Comparison of ENCODE assay signal across 11 cellular contexts in genomic region chr12:53538209-53538689, GRCh38. TPM values are rescaled to one million over a fixed set of nuclear protein-coding genes. Genes with fewer than 3 reads are reported as not detected.
DNase-seq lines count a peak whose midpoint lies in the region; ATAC-seq and TF ChIP-seq lines count a peak whose summit lies in the region.
"Had no signal": no experiment of that assay in that cellular context is flagged by ENCODE, and none has a peak within 500 bp of the region (broad histone marks: within the 10 kb centered on the region; RNA-seq: fewer than 3 reads in every experiment).

No MANE protein-coding gene starts in this region.

- no peak for TF ChIP-seq CTCF in choroid plexus epithelial cell (conservative IDR thresholded peaks at IDR 0.05; ENCODE audit: low read depth, low read length)

- H3K4me1 ChIP-seq in mesendoderm (ENCODE audit: control insufficient read depth, low read depth, low read length): no peaks in the 10 kb centered on the region

- no peak overlapping the region for H3K56ac ChIP-seq in mesendoderm (ENCODE audit: low read length)

- H3K79me1 ChIP-seq in mesendoderm (ENCODE audit: low read length): no peaks in the 10 kb centered on the region

- no peak overlapping the region for H3K27ac Mint-ChIP-seq in activated CD8-positive, alpha-beta memory T cell treated with anti-CD3 and anti-CD28 coated beads, Interleukin-2, amount 10 ng/mL, durations not matched to agents 7 days and 5 days

- peaks cover 2% of the 10 kb centered on the region for H3K36me3 ChIP-seq in mesendoderm (ENCODE audit: control insufficient read depth, insufficient read depth, low read length)

- peaks cover 23% of the 10 kb centered on the region for H3K36me3 Mint-ChIP-seq in activated CD8-positive, alpha-beta memory T cell treated with anti-CD3 and anti-CD28 coated beads, Interleukin-2, amount 10 ng/mL, durations not matched to agents 7 days and 5 days

- no CpG with 5 or more reads among the region's 1 CpG for WGBS in mesendoderm (ENCODE audit: extremely low coverage, insufficient coverage, low lambda C conversion rate)

- no peak for ATAC-seq in GM18519 (IDR thresholded peaks at IDR 0.05; ENCODE audit: low FRiP score, unreplicated experiment)
- ATAC-seq in activated CD8-positive, alpha-beta memory T cell treated with anti-CD3 and anti-CD28 coated beads, Interleukin-2, amount 10 ng/mL, durations not matched to agents 7 days and 5 days: no peak
- ATAC-seq in GM19324 (IDR thresholded peaks at IDR 0.05; ENCODE audit: low FRiP score, unreplicated experiment): no peak

- no peak overlapping the region for H3K9ac ChIP-seq in mesendoderm (ENCODE audit: low read length)

- CTCF ChIA-PET in activated CD8-positive, alpha-beta memory T cell treated with anti-CD3 and anti-CD28 coated beads, Interleukin-2, amount 10 ng/mL, durations not matched to agents 7 days and 5 days (lab: Charles Lee): interaction anchor here (1.2 to 3.4 kb wide), 3 partner anchors 18 to 206 kb away, joined by 3 to 17 read pairs (median 4); partner anchors contain the start of gene ATP5MC2

- H3K18ac ChIP-seq in mesendoderm (ENCODE audit: low read length): peak overlapping the region; percentile 61

- no peak overlapping the region for H3K4me2 ChIP-seq in mesendoderm (ENCODE audit: low read length)

- H4K5ac ChIP-seq in mesendoderm (ENCODE audit: low read length): no peak overlapping the region

- H3K23ac ChIP-seq in mesendoderm (ENCODE audit: low read length): no peak overlapping the region

- H2BK5ac ChIP-seq in mesendoderm (ENCODE audit: low read length): no peak overlapping the region

- H2BK15ac ChIP-seq in mesendoderm (replicated peaks; ENCODE audit: low read depth): no peak overlapping the region

- H3K4ac ChIP-seq in mesendoderm (ENCODE audit: low read depth, low read length): no peak overlapping the region

- H3K79me2 ChIP-seq in mesendoderm (ENCODE audit: control insufficient read depth, insufficient read depth, low read length): no peaks in the 10 kb centered on the region

- H3K27ac ChIP-seq in mesendoderm (ENCODE audit: low read depth, low read length): no peak overlapping the region

- no peaks in the 10 kb centered on the region for H3K4me1 Mint-ChIP-seq in activated CD8-positive, alpha-beta memory T cell treated with anti-CD3 and anti-CD28 coated beads, Interleukin-2, amount 10 ng/mL, durations not matched to agents 7 days and 5 days

- no peak overlapping the region for H3K4me3 ChIP-seq in choroid plexus epithelial cell (ENCODE audit: low read depth, low read length)
- no peak overlapping the region for H3K4me3 ChIP-seq in mesendoderm (ENCODE audit: low read length)

- no peaks in the 10 kb centered on the region for H3K27me3 ChIP-seq in mesendoderm (ENCODE audit: insufficient read depth, low read length, poor library complexity)

- no peaks in the 10 kb centered on the region for H3K27me3 Mint-ChIP-seq in activated CD8-positive, alpha-beta memory T cell treated with anti-CD3 and anti-CD28 coated beads, Interleukin-2, amount 10 ng/mL, durations not matched to agents 7 days and 5 days

- DNase-seq in AG20443 (ENCODE audit: low spot score): peak; percentile 38
- DNase-seq in NCI-H146 treated with DMSO at 0.1 percent for 48 hours (lab: John Stamatoyannopoulos, UW; ENCODE audit: unreplicated experiment): peak; percentile 34
- peak; percentile 80 for DNase-seq in choroid plexus epithelial cell (ENCODE audit: low read depth)
- peak; percentile 64 for DNase-seq in mesendoderm
- no peak for DNase-seq in activated CD8-positive, alpha-beta memory T cell treated with anti-CD3 and anti-CD28 coated beads, Interleukin-2, amount 10 ng/mL, durations not matched to agents 7 days and 5 days
- DNase-seq in ecto neural progenitor cell (ENCODE audit: low spot score): no peak
- DNase-seq: stimulated activated CD4-positive, alpha-beta T cell treated with anti-CD3 and anti-CD28 coated beads, Interleukin-4, amount 100 ng/mL, for 1 hour had no signal

- no peaks in the 10 kb centered on the region for H3K9me3 Mint-ChIP-seq in activated CD8-positive, alpha-beta memory T cell treated with anti-CD3 and anti-CD28 coated beads, Interleukin-2, amount 10 ng/mL, durations not matched to agents 7 days and 5 days (ENCODE audit: low read depth)

- no peak overlapping the region for H2BK120ac ChIP-seq in mesendoderm (ENCODE audit: low read depth, low read length)

- H4K8ac ChIP-seq in mesendoderm (ENCODE audit: low read depth, low read length): no peak overlapping the region

- H3K4me3 Mint-ChIP-seq in activated CD8-positive, alpha-beta memory T cell treated with anti-CD3 and anti-CD28 coated beads, Interleukin-2, amount 10 ng/mL, durations not matched to agents 7 days and 5 days: no peak overlapping the region

- H2AK5ac ChIP-seq in mesendoderm (ENCODE audit: low read length): no peak overlapping the region

RNA-seq across cellular contexts. Expression of gene NPFF, which starts 31.0 kb away (rescaled TPM):
- 0.25 TPM for polyA plus RNA-seq in mesendoderm (2013, experiment 1 of 2)
- 0.59 TPM for polyA plus RNA-seq in mesendoderm (2013, experiment 2 of 2)
- not detected for total RNA-seq in activated CD8-positive, alpha-beta memory T cell treated with anti-CD3 and anti-CD28 coated beads, Interleukin-2, amount 10 ng/mL, durations not matched to agents 7 days and 5 days
- total RNA-seq: epithelial cell of proximal tubule; T-helper 1 cell treated with Interleukin-12 subunit alpha and Interleukin-12 subunit beta and Interleukin-4 antibody, amounts not matched to agents 30 ng/mL and 1 ng/mL, for 36 hours had no signal

RNA-seq across cellular contexts. Expression of gene TARBP2, which starts 37.2 kb away (rescaled TPM):
- 37.4 TPM for polyA plus RNA-seq in mesendoderm (2013, experiment 1 of 2)
- polyA plus RNA-seq in mesendoderm (2013, experiment 2 of 2): 37.2 TPM
- total RNA-seq in activated CD8-positive, alpha-beta memory T cell treated with anti-CD3 and anti-CD28 coated beads, Interleukin-2, amount 10 ng/mL, durations not matched to agents 7 days and 5 days: 10 to 100 TPM; 29.7 to 38.7 TPM

RNA-seq across cellular contexts. Expression of gene MAP3K12, which starts 39.0 kb away (rescaled TPM):
- polyA plus RNA-seq in mesendoderm (2013, experiment 1 of 2): 2.0 TPM
- polyA plus RNA-seq in mesendoderm (2013, experiment 2 of 2): 1.8 TPM
- 10 to 100 TPM; 19.1 to 19.3 TPM for total RNA-seq in activated CD8-positive, alpha-beta memory T cell treated with anti-CD3 and anti-CD28 coated beads, Interleukin-2, amount 10 ng/mL, durations not matched to agents 7 days and 5 days

Comparison
In these comparisons a context has a peak if more than half of its experiments do, and no peak if none do; other contexts are left out.
1. DNase-seq: peak in AG20443 (single experiment), NCI-H146 treated with DMSO at 0.1 percent for 48 hours (single experiment), choroid plexus epithelial cell (single experiment) and mesendoderm (single experiment); none in activated CD8-positive, alpha-beta memory T cell treated with anti-CD3 and anti-CD28 coated beads, Interleukin-2, amount 10 ng/mL, durations not matched to agents 7 days and 5 days (single experiment) and ecto neural progenitor cell (single experiment).